25 cellular contexts compared by ENCODE assay signal in the genomic region with DNA sequence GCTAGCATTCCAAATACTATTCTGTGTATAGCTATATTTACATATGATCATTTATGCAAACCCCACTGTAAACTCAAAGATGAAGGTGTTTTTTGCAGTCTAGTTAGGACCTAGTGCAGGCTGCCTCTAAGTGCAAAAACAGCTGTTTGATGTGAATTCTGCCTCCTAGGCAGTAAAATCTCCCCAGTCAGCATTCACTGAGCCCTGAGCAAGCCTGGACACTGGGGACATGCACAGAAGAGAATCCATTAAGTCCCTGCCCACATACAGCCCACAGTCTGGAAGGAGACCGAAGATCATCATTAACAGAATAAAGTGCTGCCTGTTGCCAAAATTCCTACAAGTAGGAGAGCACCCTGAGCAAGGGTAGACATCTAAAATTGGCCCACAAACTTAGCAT. TPM values are rescaled to one million over a fixed set of nuclear protein-coding genes. Genes with fewer than 3 reads are reported as not detected.
DNase-seq lines count a peak whose midpoint lies in the region; ATAC-seq, FAIRE-seq and TF ChIP-seq lines count a peak whose summit lies in the region.
"Had no signal": no experiment of that assay in that cellular context is flagged by ENCODE, and none has a peak within 500 bp of the region (broad histone marks: within the 10 kb centered on the region; RNA-seq: fewer than 3 reads in every experiment).

No MANE protein-coding gene starts in this region.

- in situ Hi-C loops in HepG2 (cut with HindIII; ENCODE audit: extremely low pct_ligation_motif_present, low pct_unique_long_range_greater_than_20kb), result no loop called here
- in situ Hi-C loops in ACHN (cut with HindIII; ENCODE audit: low pct_ligation_motif_present, low pct_unique_long_range_greater_than_20kb, low sequenced_read_pairs), result no loop called here

- no peak overlapping the region for H2BK5ac ChIP-seq in neuronal stem cell (ENCODE audit: low read length)

- no peak overlapping the region for H2AK5ac ChIP-seq in neuronal stem cell (ENCODE audit: low read depth, low read length)

- DNase-seq in HepG2 (ENCODE audit: low spot score), result no peak
- DNase-seq in right lobe of liver, result no peak
- no peak for DNase-seq in sciatic nerve (ENCODE audit: low spot score)
- DNase-seq in ACHN, result no peak
- DNase-seq in osteoblast (ENCODE audit: insufficient read length, low spot score, missing footprints), result no peak
- no peak for DNase-seq in neuronal stem cell (ENCODE audit: low spot score)
- DNase-seq in small intestine, result no peak
- DNase-seq: activated CD4-positive, alpha-beta memory T cell treated with anti-CD3 and anti-CD28 coated beads for 36 hours; activated CD4-positive, CD25-positive, alpha-beta regulatory T cell treated with anti-CD3 and anti-CD28 coated beads, Interleukin-2, amount 50 U/mL, for 72 hours; activated T-cell treated with anti-CD3 and anti-CD28 coated beads, Interleukin-2, amount 50 U/mL, for 72 hours; AML-193; body of pancreas; CD4-positive, alpha-beta T cell; effector CD4-positive, alpha-beta T cell; MM.1S; NCI-H1105 treated with DMSO at 0.1 percent for 48 hours; NCI-H187 treated with DMSO at 0.1 percent for 48 hours; NCI-H510A treated with DMSO at 0.1 percent for 48 hours; SHP77; stimulated activated CD4-positive, alpha-beta T cell treated with anti-CD3 and anti-CD28 coated beads, Interleukin-4, amount 100 ng/mL, for 24 hours; T-helper 17 cell had no signal

- H2AFZ ChIP-seq in HepG2 (ENCODE audit: low read length), result no peak overlapping the region
- no peak overlapping the region for H2AFZ ChIP-seq in osteoblast (ENCODE audit: low read length)
- H2AFZ ChIP-seq in neuronal stem cell (ENCODE audit: low read length), result no peak overlapping the region

- CTCF ChIA-PET in HepG2 (lab: Yijun Ruan, JAX; ENCODE audit: low intra/inter-chr PET ratio, low total read pairs), result no interaction called here

- H3K9me3 ChIP-seq in HepG2 (ENCODE audit: low read length) (no peaks in the 10 kb centered on the region), right lobe of liver (no peaks in the 10 kb centered on the region), gastroesophageal sphincter (no peaks in the 10 kb centered on the region), osteoblast (ENCODE audit: low read depth, low read length) (no peaks in the 10 kb centered on the region), neuronal stem cell (replicated peaks in 1 of 2; ENCODE audit: control insufficient read depth in 2 of 2, insufficient read depth in 1 of 2, low read depth in 1 of 2, low read length in 2 of 2) (peaks cover 14 to 20% of the 10 kb centered on the region in 2 donors), small intestine (ENCODE audit: control insufficient read depth, low read depth) (no peaks in the 10 kb centered on the region)
- H3K9me3 ChIP-seq: body of pancreas had no signal

- H3K4ac ChIP-seq in neuronal stem cell (ENCODE audit: low read length), result no peak overlapping the region

- intact Hi-C loops in HepG2 (cut with micrococcal nuclease; ENCODE audit: unreplicated experiment) (no loop called here), right lobe of liver (cut with DNase I) (no loop called here), sciatic nerve (cut with DNase I) (no loop called here)

- H4K91ac ChIP-seq in neuronal stem cell (ENCODE audit: low read depth, low read length, poor library complexity), result no peak overlapping the region

- H3K4me3 ChIP-seq in HepG2 (replicated peaks in 1 of 3; ENCODE audit: insufficient read depth in 1 of 3, low read depth in 2 of 3, low read length in 3 of 3) (no peak overlapping the region), right lobe of liver (no peak overlapping the region), gastroesophageal sphincter (no peak overlapping the region), osteoblast (ENCODE audit: insufficient read depth, low read length) (no peak overlapping the region), neuronal stem cell (ENCODE audit: low read length in 2 of 2) (no peak overlapping the region), small intestine (ENCODE audit: low read depth in 1 of 2, low read length in 2 of 2) (no peak overlapping the region)
- H3K4me3 ChIP-seq: body of pancreas had no signal

- no peak overlapping the region for H3K9ac ChIP-seq in HepG2 (ENCODE audit: insufficient read depth, low read depth, low read length)
- no peak overlapping the region for H3K9ac ChIP-seq in neuronal stem cell (ENCODE audit: low read depth, low read length, poor library complexity)

- no peak overlapping the region for H4K8ac ChIP-seq in neuronal stem cell (ENCODE audit: low read depth, low read length)

- TF ChIP-seq RAD21 in HepG2 (CRISPR knock-in tag; IDR thresholded peaks at IDR 0.05), result no peak

- H2BK12ac ChIP-seq in neuronal stem cell (ENCODE audit: low read length), result no peak overlapping the region

- no peak for TF ChIP-seq EP300 in HepG2 (IDR thresholded peaks at IDR 0.05; ENCODE audit: low read depth in 2 of 2, low read length in 2 of 2)
- TF ChIP-seq EP300 in HepG2 (CRISPR knock-in tag; IDR thresholded peaks at IDR 0.05; ENCODE audit: borderline replicate concordance), result no peak
- no peak for TF ChIP-seq EP300 in gastroesophageal sphincter (IDR thresholded peaks at IDR 0.05)

- TF ChIP-seq CTCF in HepG2 (CRISPR knock-in tag; IDR thresholded peaks at IDR 0.05) (no peak), right lobe of liver (IDR thresholded peaks at IDR 0.05) (no peak), gastroesophageal sphincter (IDR thresholded peaks at IDR 0.05) (no peak), osteoblast (IDR thresholded peaks at IDR 0.05; ENCODE audit: extremely low read depth, low read depth, low read length) (no peak)

- peak; percentile 37 for ATAC-seq in HepG2
- ATAC-seq in right lobe of liver, result no peak
- peak; percentile 10 for ATAC-seq in gastroesophageal sphincter
- ATAC-seq in sciatic nerve, result peak; percentile 18
- ATAC-seq: activated T-cell treated with anti-CD3 and anti-CD28 coated beads, Interleukin-2, amount 50 U/mL, for 72 hours; body of pancreas; T-helper 17 cell had no signal

- no peak for TF ChIP-seq POLR2A in HepG2 (IDR thresholded peaks at IDR 0.05; ENCODE audit: insufficient read depth in 1 of 2, low read depth in 2 of 2, low read length in 2 of 2)
- no peak for TF ChIP-seq POLR2A in right lobe of liver (IDR thresholded peaks at IDR 0.05)
- TF ChIP-seq POLR2A in gastroesophageal sphincter (IDR thresholded peaks at IDR 0.05), result no peak

- no peak overlapping the region for H3K23ac ChIP-seq in neuronal stem cell (ENCODE audit: low read depth, low read length, poor library complexity)

- BruUV-seq in HepG2 (replicated peaks; lab: Mats Ljungman, UMichigan), result no TSS peak

- H4K20me1 ChIP-seq in HepG2 (ENCODE audit: insufficient read depth, low read length) (no peaks in the 10 kb centered on the region; the same call in 1 of the 2 replicates), osteoblast (ENCODE audit: insufficient read depth, low read length) (no peaks in the 10 kb centered on the region)

- WGBS in HepG2 (ENCODE audit: low lambda C conversion rate), result 70% methylated on average over 1 of the region's 1 CpG
- WGBS in right lobe of liver (ENCODE audit: insufficient coverage, low coverage, low lambda C conversion rate, missing lambda C conversion rate), result 83% methylated on average over 1 of the region's 1 CpG
- whole genome bisulfite sequencing in gastroesophageal sphincter (ENCODE audit: low coverage in 1 of 2), 2 donors, result 60% methylated on average over 1 of the region's 1 CpG; no CpG with 5 or more reads in 1 of the 2 donors
- WGBS in neuronal stem cell (ENCODE audit: extremely low coverage in 2 of 2, insufficient read length in 2 of 2, insufficient replicate concordance in 1 of 2), 2 donors, result no CpG with 5 or more reads among the region's 1 CpG
- WGBS in small intestine, 3 donors, result 76 to 88% (median 81%) methylated on average over 1 of the region's 1 CpG

- H2BK15ac ChIP-seq in neuronal stem cell (ENCODE audit: low read length), result no peak overlapping the region

- POLR2A ChIA-PET in HepG2 (lab: Yijun Ruan, JAX), result no interaction called here

- H3K18ac ChIP-seq in neuronal stem cell (ENCODE audit: low read length), result no peak overlapping the region

- no peaks in the 10 kb centered on the region for H3K79me1 ChIP-seq in neuronal stem cell (ENCODE audit: low read depth, low read length)

- H3K4me1 ChIP-seq in HepG2 (ENCODE audit: insufficient read depth, low read length), result peaks cover 15% of the 10 kb centered on the region
- H3K4me1 ChIP-seq in right lobe of liver, result peaks cover 0 to 6% (median 1%) of the 10 kb centered on the region in 4 donors
- H3K4me1 ChIP-seq in gastroesophageal sphincter, result peaks cover 0 to 3% (median 0%) of the 10 kb centered on the region in 3 donors
- H3K4me1 ChIP-seq in osteoblast (ENCODE audit: insufficient read depth, low read length), result no peaks in the 10 kb centered on the region
- peaks cover 0 to 2% of the 10 kb centered on the region in 2 donors for H3K4me1 ChIP-seq in neuronal stem cell (ENCODE audit: control insufficient read depth in 2 of 2, insufficient read depth in 1 of 2, low read depth in 1 of 2, low read length in 2 of 2)
- no peaks in the 10 kb centered on the region for H3K4me1 ChIP-seq in small intestine (ENCODE audit: control insufficient read depth in 2 of 2, insufficient read depth in 1 of 2, low read depth in 1 of 2, low read length in 1 of 2)
- H3K4me1 ChIP-seq: body of pancreas had no signal

- H2BK120ac ChIP-seq in neuronal stem cell (ENCODE audit: low read depth, low read length), result no peak overlapping the region

- H3K27me3 ChIP-seq in HepG2 (ENCODE audit: control insufficient read depth in 1 of 2, insufficient read depth in 2 of 2, low read length in 2 of 2) (no peaks in the 10 kb centered on the region; a peak in 1 of 5 replicates), right lobe of liver (no peaks in the 10 kb centered on the region), gastroesophageal sphincter (no peaks in the 10 kb centered on the region), osteoblast (ENCODE audit: insufficient read depth, low read length) (no peaks in the 10 kb centered on the region), neuronal stem cell (ENCODE audit: control insufficient read depth in 3 of 3, insufficient read depth in 3 of 3, low read depth in 1 of 3, low read length in 3 of 3) (peaks cover 0 to 3% (median 0%) of the 10 kb centered on the region in 3 experiments), small intestine (ENCODE audit: control insufficient read depth in 2 of 2, insufficient read depth in 2 of 2, low read length in 2 of 2) (no peaks in the 10 kb centered on the region)
- H3K27me3 ChIP-seq: body of pancreas had no signal

- H3K79me2 ChIP-seq in HepG2 (ENCODE audit: insufficient read depth, low read length) (no peaks in the 10 kb centered on the region), osteoblast (ENCODE audit: insufficient read depth, low read length) (no peaks in the 10 kb centered on the region)

- no peak overlapping the region for H3K14ac ChIP-seq in neuronal stem cell (ENCODE audit: low read length)

- FAIRE-seq in HepG2 (lab: Jason Lieb, UNC), result no peak
- FAIRE-seq in small intestine (lab: Jason Lieb, UNC), result no peak
- FAIRE-seq: A204.1, H54 had no signal

- H3K36me3 ChIP-seq in HepG2 (replicated peaks in 1 of 2; ENCODE audit: control insufficient read depth in 1 of 2, insufficient read depth in 2 of 2, low read length in 2 of 2) (no peaks in the 10 kb centered on the region), right lobe of liver (no peaks in the 10 kb centered on the region), gastroesophageal sphincter (no peaks in the 10 kb centered on the region), osteoblast (ENCODE audit: insufficient read depth, low read length) (no peaks in the 10 kb centered on the region), neuronal stem cell (replicated peaks in 1 of 2; ENCODE audit: control insufficient read depth in 2 of 2, insufficient read depth in 2 of 2, low read length in 2 of 2) (no peaks in the 10 kb centered on the region), small intestine (ENCODE audit: control insufficient read depth in 2 of 2, insufficient read depth in 2 of 2, low read length in 2 of 2) (no peaks in the 10 kb centered on the region)

- H3K27ac ChIP-seq in HepG2 (ENCODE audit: extremely low read length, insufficient read depth, low read length) (no peak overlapping the region), right lobe of liver (no peak overlapping the region), gastroesophageal sphincter (peak overlapping the region in 2 of 4 donors; percentile 17 to 46), osteoblast (ENCODE audit: low read depth, low read length) (no peak overlapping the region), neuronal stem cell (replicated peaks; ENCODE audit: low read length) (no peak overlapping the region), small intestine (ENCODE audit: low read depth in 1 of 2, low read length in 1 of 2) (no peak overlapping the region)
- H3K27ac ChIP-seq: body of pancreas, HL-60 had no signal

- no peak overlapping the region for H3K4me2 ChIP-seq in HepG2 (ENCODE audit: low read depth, low read length)
- no peak overlapping the region for H3K4me2 ChIP-seq in osteoblast (ENCODE audit: insufficient read depth, low read length)
- no peak overlapping the region for H3K4me2 ChIP-seq in neuronal stem cell (ENCODE audit: insufficient read depth, low read length, poor library complexity, severe bottlenecking)

RNA-seq across cellular contexts. Expression of a gene that starts 14.4 kb away (rescaled TPM):
- total RNA-seq in HepG2 (2016; rRNA removed; fragmentation: Illumina TruSeq; extraction: Trizol) (0.93 and 0.98 TPM in 2 replicates), right lobe of liver (10 to 100 TPM; 20.4 to 30.8 (median 26.3) TPM), gastroesophageal sphincter (100 to 1,000 TPM in 1 of 4 donors, 10 to 100 TPM in 3; 36.1 to 101 (median 53.9) TPM), sciatic nerve (62.8 TPM), osteoblast (83.7 and 85.4 TPM in 2 replicates)
- total RNA-seq in HepG2 (2016; cell fraction: cytosol; rRNA removed; fragmentation: Illumina TruSeq; extraction: Trizol; ENCODE audit: low read depth), result 0.61 and 1.1 TPM in 2 replicates
- 0.58 and 0.97 TPM in 2 replicates for total RNA-seq in HepG2 (2016; cell fraction: insoluble cytoplasmic fraction; rRNA removed; fragmentation: Illumina TruSeq; extraction: Trizol)
- 1.2 TPM in 2 replicates for total RNA-seq in HepG2 (2016; cell fraction: membrane; rRNA removed; fragmentation: Illumina TruSeq; extraction: Trizol)
- 0.28 and 0.41 TPM in 2 replicates for total RNA-seq in HepG2 (2016; cell fraction: nucleus; rRNA removed; fragmentation: Illumina TruSeq; extraction: Trizol)
- polyA plus RNA-seq in HepG2 (2011; rRNA removed) (0.51 and 1.2 TPM in 2 replicates), small intestine (10 to 100 TPM in 2 of 3 donors, 1 to 10 TPM in 1; 6.7 to 40.7 (median 16.8) TPM)
- polyA plus RNA-seq in HepG2 (2011; cell fraction: cytosol; rRNA removed), result 0.42 and 1.3 TPM in 2 replicates
- polyA plus RNA-seq in HepG2 (2011; cell fraction: nucleus; rRNA removed), result 1.2 and 2.2 TPM in 2 replicates
- 1.3 and 1.6 TPM in 2 replicates for polyA plus RNA-seq in HepG2 (2012)
- polyA plus RNA-seq in HepG2 (2016; cell fraction: cytosol; fragmentation: Illumina TruSeq; extraction: Trizol; ENCODE audit: low read depth), result 0.84 and 1.2 TPM in 2 replicates
- polyA plus RNA-seq in HepG2 (2016; cell fraction: insoluble cytoplasmic fraction; fragmentation: Illumina TruSeq; extraction: Trizol; ENCODE audit: low read depth), result 1.0 and 1.9 TPM in 2 replicates
- polyA plus RNA-seq in HepG2 (2016; cell fraction: membrane; fragmentation: Illumina TruSeq; extraction: Trizol; ENCODE audit: low read depth), result 0.97 and 1.1 TPM in 2 replicates
- polyA plus RNA-seq in HepG2 (2016; cell fraction: nucleus; fragmentation: Illumina TruSeq; extraction: Trizol; ENCODE audit: insufficient read depth, low read depth), result 0.85 and 0.91 TPM in 2 replicates
- 0.84 and 28.9 TPM in 2 replicates for polyA minus RNA-seq in HepG2 (2011; rRNA and poly(A)+ RNA removed; ENCODE audit: low replicate concordance)
- polyA minus RNA-seq in HepG2 (2011; cell fraction: cytosol; rRNA and poly(A)+ RNA removed), result 0.59 and 0.79 TPM in 2 replicates
- 0.50 and 0.90 TPM in 2 replicates for polyA minus RNA-seq in HepG2 (2011; cell fraction: nucleus; rRNA and poly(A)+ RNA removed)
- polyA plus RNA-seq in neuronal stem cell (2013, experiment 1 of 2), result 58.5 TPM
- polyA plus RNA-seq in neuronal stem cell (2013, experiment 2 of 2), result 59.1 TPM

Comparison
In these comparisons a context has a peak if more than half of its experiments do, and no peak if none do; other contexts are left out.
1. ATAC-seq: peak in HepG2 (single experiment), gastroesophageal sphincter (single experiment) and sciatic nerve (single experiment); none in right lobe of liver (0 of 4).
2. RNA of a gene that starts 14.4 kb away (total RNA-seq): 83.7 to 85.4 TPM in osteoblast, 62.8 TPM in sciatic nerve (single experiment), 36.1 to 101 TPM in gastroesophageal sphincter and 20.4 to 30.8 TPM in right lobe of liver; 0.28 to 1.2 TPM in HepG2; every median in the first group is over 4 times any median in the second.